ENCODE assay signal across 11 cellular contexts in the genomic region with DNA sequence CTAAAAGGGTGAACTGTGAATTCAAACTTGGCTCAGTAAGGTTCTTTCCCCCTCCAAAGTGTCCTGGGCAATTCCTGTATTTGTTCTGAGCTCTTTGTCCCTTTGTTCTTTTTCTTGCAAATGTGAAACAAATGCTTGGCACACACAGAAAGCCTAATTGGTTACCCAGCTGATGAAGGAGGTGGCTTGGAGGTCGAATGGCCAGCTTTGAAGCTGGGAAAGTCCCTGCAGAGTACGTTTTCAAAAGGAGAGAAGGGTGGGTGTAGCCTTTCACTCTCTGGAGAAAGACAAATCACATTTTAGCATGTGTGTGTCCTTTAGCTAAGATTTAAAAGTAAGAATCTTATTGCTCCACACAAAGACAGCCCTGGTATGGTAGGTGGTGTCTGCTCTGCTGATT.
DNase-seq lines count a peak whose midpoint lies in the region; ATAC-seq and TF ChIP-seq lines count a peak whose summit lies in the region.
"Had no signal": no experiment of that assay in that cellular context is flagged by ENCODE, and none has a peak within 500 bp of the region (broad histone marks: within the 10 kb centered on the region; RNA-seq: fewer than 3 reads in every experiment).

No MANE protein-coding gene starts in this region.

- peak; percentile 21 for DNase-seq in Ammon's horn (ENCODE audit: low spot score)
- DNase-seq in GM19238 (ENCODE audit: insufficient read length, low spot score): peak; percentile 15
- DNase-seq in stimulated activated CD4-positive, alpha-beta T cell treated with anti-CD3 and anti-CD28 coated beads, Interleukin-4, amount 100 ng/mL, for 1 hour: no peak
- no peak for DNase-seq in foreskin melanocyte
- DNase-seq in 8988T: no peak
- DNase-seq in H4 (ENCODE audit: low spot score): no peak
- DNase-seq: activated CD4-positive, alpha-beta T cell treated with anti-CD3 and anti-CD28 coated beads for 48 hours; KG1; occipital lobe had no signal

- 0 out of 2 replicates have a peak, but pooled peaks have one; percentile 8 for TF ChIP-seq POLR2A in Raji (IDR thresholded peaks at IDR 0.05; ENCODE audit: insufficient read depth, low read depth, low read length)

- peak; percentile 89 for ATAC-seq in HG02973 (IDR thresholded peaks at IDR 0.05; ENCODE audit: unreplicated experiment)

Comparison
In these comparisons a context has a peak if more than half of its experiments do, and no peak if none do; other contexts are left out.
1. DNase-seq: peak in Ammon's horn (single experiment) and GM19238 (single experiment); none in stimulated activated CD4-positive, alpha-beta T cell treated with anti-CD3 and anti-CD28 coated beads, Interleukin-4, amount 100 ng/mL, for 1 hour (single experiment), foreskin melanocyte (single experiment), 8988T (single experiment) and H4 (single experiment).